8 cellular contexts compared by ENCODE assay signal in genomic region chr6:5143625-5144311, GRCh38. TPM values are rescaled to one million over a fixed set of nuclear protein-coding genes. Genes with fewer than 3 reads are reported as not detected.
DNase-seq lines count a peak whose midpoint lies in the region; ATAC-seq and TF ChIP-seq lines count a peak whose summit lies in the region.

No MANE protein-coding gene starts in this region.

- DNase-seq in AG04449 (ENCODE audit: low read depth, low spot score) (no peak), GM19240 (ENCODE audit: insufficient read length, low spot score) (peak; percentile 29), NCI-H1105 (lab: John Stamatoyannopoulos, UW) (peak; percentile 70), SK-N-DZ (ENCODE audit: low spot score) (peak; percentile 70), glomerular visceral epithelial cell (ENCODE audit: extremely low spot score) (peak; percentile 77), posterior cingulate gyrus (peak; percentile 76 to 98 (median 93)), upper lobe of left lung (peak; percentile 52 to 85)
- DNase-seq in activated naive CD4-positive, alpha-beta T cell (lab: John Stamatoyannopoulos, UW): peak; percentile 47 to 84 (median 78)

- no peaks in the 10 kb centered on the region for H3K9me3 ChIP-seq in upper lobe of left lung

- POLR2A ChIA-PET in AG04449 (lab: Yijun Ruan, JAX): interaction anchor here (0.6 to 1.2 kb wide), 2 partner anchors 117 to 207 kb away, joined by 3 to 4 read pairs; partner anchors contain the start of genes FARS2 and LYRM4

- no peaks in the 10 kb centered on the region for H3K27me3 ChIP-seq in upper lobe of left lung

- H3K27ac ChIP-seq in upper lobe of left lung: no peak overlapping the region

- ATAC-seq in upper lobe of left lung (ENCODE audit: low FRiP score in 2 of 2): peak; percentile 52 to 81

- TF ChIP-seq POLR2A in upper lobe of left lung (IDR thresholded peaks at IDR 0.05): no peak

- H3K4me3 ChIP-seq in AG04449 (ENCODE audit: low read depth, low read length) (no peak overlapping the region), upper lobe of left lung (no peak overlapping the region)

- TF ChIP-seq CTCF in AG04449 (IDR thresholded peaks at IDR 0.05; ENCODE audit: insufficient read depth, low read length, missing control alignments): peak; percentile 86
- peak; percentile 62 to 84 (median 76) for TF ChIP-seq CTCF in upper lobe of left lung (IDR thresholded peaks at IDR 0.05)

- peaks cover 0 to 6% (median 2%) of the 10 kb centered on the region in 4 donors for H3K4me1 ChIP-seq in upper lobe of left lung

- intact Hi-C loops in posterior cingulate gyrus (cut with DNase I): loop anchor here (1.0 to 5.0 kb wide), 4 partner anchors 69 to 1404 kb away; no protein-coding TSS in a partner anchor

- 38 to 50% methylated on average over 8 to 9 of the region's 9 CpGs for WGBS in upper lobe of left lung, 2 donors

- CTCF ChIA-PET in AG04449 (lab: Yijun Ruan, JAX): interaction anchor here (0.6 to 13.6 kb wide), 80 partner anchors 8 to 1403 kb away, joined by 3 to 129 read pairs (median 6); partner anchors contain the start of genes FARS2 and LYRM4

- no peak for TF ChIP-seq EP300 in upper lobe of left lung (IDR thresholded peaks at IDR 0.05)

- H3K36me3 ChIP-seq in upper lobe of left lung: no peaks in the 10 kb centered on the region

RNA-seq across cellular contexts. Expression of gene PPP1R3G, which starts 58.6 kb away (rescaled TPM):
- polyA plus RNA-seq in SK-N-DZ (2014; cell fraction: cytosol; rRNA removed): 0.05 and 0.12 TPM in 2 replicates
- 0.09 TPM in 1 of 2 replicates, not detected in the other for polyA plus RNA-seq in SK-N-DZ (2014; cell fraction: nucleus; rRNA removed)
- total RNA-seq in upper lobe of left lung: under 1 TPM in 5 of 6 donors, not detected in 1; 0.10 to 0.64 (median 0.37) TPM
